32 cellular contexts compared by ENCODE assay signal in the genomic region with DNA sequence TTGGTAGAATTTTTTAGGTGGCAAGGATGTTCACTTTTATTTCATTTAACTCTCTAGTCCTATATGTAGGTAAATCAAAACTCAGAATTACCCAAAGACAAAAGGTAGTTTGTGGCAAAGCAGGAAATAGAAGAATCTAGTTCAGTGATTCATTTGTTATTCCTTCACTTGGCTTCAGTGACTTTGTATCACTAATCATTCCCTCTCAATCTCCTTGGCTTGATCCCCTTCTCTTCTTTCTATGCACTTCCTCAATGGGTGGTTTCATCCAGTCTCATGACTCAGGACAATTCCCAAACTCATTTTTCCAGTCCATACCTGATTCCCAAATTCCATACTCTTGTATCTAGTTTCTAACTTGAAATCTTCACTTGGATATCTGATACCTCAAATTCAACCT.
DNase-seq lines count a peak whose midpoint lies in the region; ATAC-seq, FAIRE-seq and TF ChIP-seq lines count a peak whose summit lies in the region.
"Had no signal": no experiment of that assay in that cellular context is flagged by ENCODE, and none has a peak within 500 bp of the region (broad histone marks: within the 10 kb centered on the region; RNA-seq: fewer than 3 reads in every experiment).

No MANE protein-coding gene starts in this region.

- H3K4me3 Mint-ChIP-seq in GM23338 (no peak overlapping the region), astrocyte (ENCODE audit: unreplicated experiment) (no peak overlapping the region), neural progenitor cell (no peak overlapping the region)
- H3K4me3 Mint-ChIP-seq: activated CD8-positive, alpha-beta T cell treated with anti-CD3 and anti-CD28 coated beads, Interleukin-2, amount 10 ng/mL, durations not matched to agents 7 days and 5 days; activated naive CD8-positive, alpha-beta T cell treated with anti-CD3 and anti-CD28 coated beads for 36 hours; neural crest cell; stimulated activated naive B cell treated with anti-CD40 and anti-IgM and Interleukin-4, amounts not matched to agents 10 μg/mL and 1 μg/mL and 100 μg/mL, for 72 hours; T-helper 2 cell treated with Interferon-gamma antibody and Interleukin-4, amounts not matched to agents 5 μg/mL and 100 μg/mL, for 36 hours; type B pancreatic cell had no signal

- H3K27me3 Mint-ChIP-seq in GM23338 (ENCODE audit: insufficient read depth, low read depth, poor library complexity) (no peaks in the 10 kb centered on the region), astrocyte (ENCODE audit: low read depth, unreplicated experiment) (no peaks in the 10 kb centered on the region), neural progenitor cell (ENCODE audit: insufficient read depth, low read depth) (no peaks in the 10 kb centered on the region)
- H3K27me3 Mint-ChIP-seq: activated naive CD8-positive, alpha-beta T cell treated with anti-CD3 and anti-CD28 coated beads for 36 hours; stimulated activated naive B cell treated with anti-CD40 and anti-IgM and Interleukin-4, amounts not matched to agents 10 μg/mL and 1 μg/mL and 100 μg/mL, for 72 hours; type B pancreatic cell had no signal

- no peaks in the 10 kb centered on the region for H3K9me3 Mint-ChIP-seq in GM23338
- no peaks in the 10 kb centered on the region for H3K9me3 Mint-ChIP-seq in astrocyte (ENCODE audit: unreplicated experiment)
- H3K9me3 Mint-ChIP-seq in neural progenitor cell: no peaks in the 10 kb centered on the region
- H3K9me3 Mint-ChIP-seq: stimulated activated naive B cell treated with anti-CD40 and anti-IgM and Interleukin-4, amounts not matched to agents 10 μg/mL and 1 μg/mL and 100 μg/mL, for 72 hours; T-helper 2 cell treated with Interferon-gamma antibody and Interleukin-4, amounts not matched to agents 5 μg/mL and 100 μg/mL, for 36 hours; type B pancreatic cell had no signal

- no peak for FAIRE-seq in astrocyte (lab: Jason Lieb, UNC)
- FAIRE-seq: pancreas had no signal

- H3K9ac ChIP-seq in astrocyte (ENCODE audit: low read length) (no peak overlapping the region), neural progenitor cell (no peak overlapping the region)
- H3K9ac ChIP-seq: BLaER1 had no signal

- no peaks in the 10 kb centered on the region for H3F3A ChIP-seq in GM23338 (replicated peaks; ENCODE audit: low read depth)
- no peaks in the 10 kb centered on the region for H3F3A ChIP-seq in neural progenitor cell (ENCODE audit: low read depth)

- H3K27ac ChIP-seq in GM23338 (ENCODE audit: low read depth) (no peak overlapping the region), astrocyte (ENCODE audit: low read depth, low read length) (no peak overlapping the region), foreskin keratinocyte (no peak overlapping the region), neural progenitor cell (no peak overlapping the region), tibial nerve (no peak overlapping the region)
- H3K27ac ChIP-seq: BLaER1, cardiac muscle cell, colonic mucosa, pancreas, skin epidermis had no signal

- H3K4me3 ChIP-seq in GM23338 (no peak overlapping the region), astrocyte (ENCODE audit: insufficient read depth, low read depth, low read length) (no peak overlapping the region), neural progenitor cell (no peak overlapping the region), tibial nerve (no peak overlapping the region), HAP-1 (no peak overlapping the region)
- H3K4me3 ChIP-seq: BLaER1, cardiac muscle cell, colonic mucosa, pancreas, skin epidermis had no signal

- H4K20me1 ChIP-seq in GM23338 (replicated peaks; ENCODE audit: insufficient read depth) (no peaks in the 10 kb centered on the region), astrocyte (ENCODE audit: insufficient read depth, low read length) (no peaks in the 10 kb centered on the region), neural progenitor cell (ENCODE audit: low read depth) (peaks cover 2% of the 10 kb centered on the region)
- H4K20me1 ChIP-seq: BLaER1 had no signal

- H3K27me3 ChIP-seq in GM23338 (ENCODE audit: insufficient read depth): no peaks in the 10 kb centered on the region
- H3K27me3 ChIP-seq in astrocyte (ENCODE audit: insufficient read depth, low read length): no peaks in the 10 kb centered on the region
- H3K27me3 ChIP-seq in foreskin keratinocyte: no peaks in the 10 kb centered on the region
- no peaks in the 10 kb centered on the region for H3K27me3 ChIP-seq in neural progenitor cell
- no peaks in the 10 kb centered on the region for H3K27me3 ChIP-seq in tibial nerve
- H3K27me3 ChIP-seq in HAP-1 (ENCODE audit: low read depth): no peaks in the 10 kb centered on the region
- H3K27me3 ChIP-seq: BLaER1, cardiac muscle cell, colonic mucosa, pancreas had no signal

- H3K36me3 Mint-ChIP-seq in GM23338 (ENCODE audit: low read depth) (no peaks in the 10 kb centered on the region), astrocyte (ENCODE audit: low read depth, unreplicated experiment) (no peaks in the 10 kb centered on the region), neural progenitor cell (peaks cover 11% of the 10 kb centered on the region)

- ATAC-seq in GM23338: no peak
- ATAC-seq in foreskin keratinocyte: peak; percentile 67
- ATAC-seq in HG02870 (IDR thresholded peaks at IDR 0.05; ENCODE audit: unreplicated experiment): no peak
- ATAC-seq: activated CD8-positive, alpha-beta T cell treated with anti-CD3 and anti-CD28 coated beads, Interleukin-2, amount 10 ng/mL, durations not matched to agents 7 days and 5 days; left colon; pancreas; stimulated activated naive B cell treated with anti-CD40 and anti-IgM and Interleukin-4, amounts not matched to agents 10 μg/mL and 1 μg/mL and 100 μg/mL, for 72 hours had no signal

- H3K4me1 Mint-ChIP-seq in GM23338 (no peaks in the 10 kb centered on the region), astrocyte (ENCODE audit: low read depth, unreplicated experiment) (peaks cover 7% of the 10 kb centered on the region), neural progenitor cell (no peaks in the 10 kb centered on the region)
- H3K4me1 Mint-ChIP-seq: neural crest cell had no signal

- no peak for TF ChIP-seq CTCF in GM23338 (conservative IDR thresholded peaks at IDR 0.05; ENCODE audit: low read depth in 2 of 2)
- TF ChIP-seq CTCF in astrocyte (IDR thresholded peaks at IDR 0.05; ENCODE audit: insufficient read depth, low read depth, low read length): no peak
- TF ChIP-seq CTCF in foreskin keratinocyte (conservative IDR thresholded peaks at IDR 0.05): no peak
- no peak for TF ChIP-seq CTCF in neural progenitor cell (IDR thresholded peaks at IDR 0.05)
- TF ChIP-seq CTCF in tibial nerve (IDR thresholded peaks at IDR 0.05): no peak

- H3K27ac Mint-ChIP-seq in GM23338 (peak overlapping the region; percentile 29), astrocyte (ENCODE audit: unreplicated experiment) (no peak overlapping the region), neural progenitor cell (peak overlapping the region; percentile 6)
- H3K27ac Mint-ChIP-seq: activated CD8-positive, alpha-beta T cell treated with anti-CD3 and anti-CD28 coated beads, Interleukin-2, amount 10 ng/mL, durations not matched to agents 7 days and 5 days; activated naive CD8-positive, alpha-beta T cell treated with anti-CD3 and anti-CD28 coated beads for 36 hours; stimulated activated naive B cell treated with anti-CD40 and anti-IgM and Interleukin-4, amounts not matched to agents 10 μg/mL and 1 μg/mL and 100 μg/mL, for 72 hours; T-helper 2 cell treated with Interferon-gamma antibody and Interleukin-4, amounts not matched to agents 5 μg/mL and 100 μg/mL, for 36 hours; type B pancreatic cell had no signal

- TF ChIP-seq EP300 in tibial nerve (IDR thresholded peaks at IDR 0.05): no peak

- H2AFZ ChIP-seq in GM23338: no peak overlapping the region
- no peak overlapping the region for H2AFZ ChIP-seq in astrocyte (ENCODE audit: low read depth, low read length)
- H2AFZ ChIP-seq in neural progenitor cell (replicated peaks): no peak overlapping the region

- H3K79me2 ChIP-seq in GM23338 (replicated peaks; ENCODE audit: insufficient read depth): no peaks in the 10 kb centered on the region
- no peaks in the 10 kb centered on the region for H3K79me2 ChIP-seq in astrocyte (ENCODE audit: insufficient read depth, low read length)
- no peaks in the 10 kb centered on the region for H3K79me2 ChIP-seq in neural progenitor cell (ENCODE audit: low read depth)

- in situ Hi-C loops in HAP-1 (cut with MboI; ENCODE audit: low sequenced_read_pairs): no loop called here

- H3K4me1 ChIP-seq in GM23338 (ENCODE audit: insufficient read depth): no peaks in the 10 kb centered on the region
- H3K4me1 ChIP-seq in astrocyte (ENCODE audit: insufficient read depth, low read length): no peaks in the 10 kb centered on the region
- H3K4me1 ChIP-seq in foreskin keratinocyte: peaks cover 5% of the 10 kb centered on the region
- no peaks in the 10 kb centered on the region for H3K4me1 ChIP-seq in neural progenitor cell
- no peaks in the 10 kb centered on the region for H3K4me1 ChIP-seq in tibial nerve
- H3K4me1 ChIP-seq in HAP-1: peaks cover 7% of the 10 kb centered on the region; the same call in 1 of the 2 replicates
- H3K4me1 ChIP-seq: Caco-2, colonic mucosa, pancreas had no signal

- H3K4me2 ChIP-seq in GM23338: no peak overlapping the region
- no peak overlapping the region for H3K4me2 ChIP-seq in astrocyte (ENCODE audit: low read length)
- H3K4me2 ChIP-seq in neural progenitor cell: no peak overlapping the region
- H3K4me2 ChIP-seq: BLaER1 had no signal

- no peaks in the 10 kb centered on the region for H3K9me3 ChIP-seq in astrocyte (ENCODE audit: insufficient read depth, low read depth, low read length)
- no peaks in the 10 kb centered on the region for H3K9me3 ChIP-seq in neural progenitor cell (ENCODE audit: low read depth)
- H3K9me3 ChIP-seq in tibial nerve: no peaks in the 10 kb centered on the region
- no peaks in the 10 kb centered on the region for H3K9me3 ChIP-seq in HAP-1
- H3K9me3 ChIP-seq: BLaER1, Caco-2, colonic mucosa, pancreas had no signal

- H3K9me2 ChIP-seq in GM23338 (ENCODE audit: insufficient read depth): no peaks in the 10 kb centered on the region

- H3K36me3 ChIP-seq in GM23338 (ENCODE audit: insufficient read depth): no peaks in the 10 kb centered on the region
- no peaks in the 10 kb centered on the region for H3K36me3 ChIP-seq in astrocyte (ENCODE audit: insufficient read depth, low read length)
- peaks cover 5% of the 10 kb centered on the region for H3K36me3 ChIP-seq in neural progenitor cell
- H3K36me3 ChIP-seq in tibial nerve: peaks cover 0 to 11% (median 0%) of the 10 kb centered on the region in 3 donors
- H3K36me3 ChIP-seq in HAP-1 (replicated peaks): no peaks in the 10 kb centered on the region
- H3K36me3 ChIP-seq: BLaER1, cardiac muscle cell, colonic mucosa, pancreas had no signal

- DNase-seq in GM23338 (ENCODE audit: low spot score): no peak
- peak; percentile 7 for DNase-seq in astrocyte (ENCODE audit: low read depth)
- DNase-seq in foreskin keratinocyte: peak; percentile 17 to 45
- no peak for DNase-seq in neural progenitor cell (ENCODE audit: low spot score)
- no peak for DNase-seq in tibial nerve (ENCODE audit: low spot score in 2 of 2)
- DNase-seq in HAP-1 (ENCODE audit: low spot score in 2 of 2): no peak
- DNase-seq: activated CD4-positive, CD25-positive, alpha-beta regulatory T cell treated with anti-CD3 and anti-CD28 coated beads, Interleukin-2, amount 50 U/mL, for 72 hours; activated CD8-positive, alpha-beta T cell treated with anti-CD3 and anti-CD28 coated beads, Interleukin-2, amount 10 ng/mL, durations not matched to agents 7 days and 5 days; activated naive CD8-positive, alpha-beta T cell treated with anti-CD3 and anti-CD28 coated beads for 36 hours; anterior cingulate cortex; Caco-2; colonic mucosa; effector CD4-positive, alpha-beta T cell; erythroblast; foreskin melanocyte; GF-D8; KBM-7; left colon; MM.1S; NCI-H2029; NCI-H524 treated with DMSO at 0.1 percent for 48 hours; pancreas; Right ventricle myocardium superior; stimulated activated naive B cell treated with anti-CD40 and anti-IgM and Interleukin-4, amounts not matched to agents 10 μg/mL and 1 μg/mL and 100 μg/mL, for 72 hours; substantia nigra had no signal

- TF ChIP-seq POLR2A in tibial nerve (IDR thresholded peaks at IDR 0.05): no peak

Comparison
In these comparisons a context has a peak if more than half of its experiments do, and no peak if none do; other contexts are left out.
1. DNase-seq: peak in astrocyte (single experiment) and foreskin keratinocyte (2 of 2); none in GM23338 (single experiment), neural progenitor cell (single experiment), tibial nerve (0 of 2) and HAP-1 (0 of 2).